In the genomic region with DNA sequence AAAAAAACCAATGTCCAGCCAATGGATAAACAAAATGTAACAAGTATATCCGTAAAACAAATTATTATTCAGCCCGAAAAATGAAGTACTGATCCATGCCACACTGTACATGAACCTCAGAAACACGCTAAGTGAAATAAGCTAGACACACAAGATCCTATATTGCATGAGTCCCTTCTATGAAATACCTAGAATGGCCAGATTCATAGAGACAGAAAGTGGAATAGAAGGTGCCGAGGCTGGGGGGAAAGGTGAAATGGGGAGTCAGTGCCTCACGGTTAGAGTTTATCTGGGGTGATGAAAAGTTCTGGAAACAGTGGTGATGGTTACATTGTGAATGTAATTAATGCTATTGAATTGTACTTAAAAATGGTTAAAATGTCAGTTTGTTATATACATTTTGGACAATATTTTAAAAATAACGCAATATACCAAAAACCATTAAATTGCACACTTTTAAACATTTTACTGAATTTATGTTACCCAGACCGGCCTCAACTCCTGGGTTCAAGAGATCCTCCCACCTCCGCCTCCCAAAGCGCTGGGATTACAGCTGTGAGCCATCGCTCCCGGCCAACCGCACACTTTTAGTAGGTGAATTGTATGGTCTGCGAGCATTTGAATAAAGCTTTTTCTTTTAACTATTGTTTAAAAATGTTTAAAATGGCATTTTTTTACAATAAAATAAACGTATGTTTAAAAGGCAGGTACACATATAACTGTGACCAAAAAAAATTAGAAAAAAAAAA, we compare ENCODE assay signal across 8 cellular contexts. TPM values are rescaled to one million over a fixed set of nuclear protein-coding genes. Genes with fewer than 3 reads are reported as not detected.
DNase-seq lines count a peak whose midpoint lies in the region; ATAC-seq and TF ChIP-seq lines count a peak whose summit lies in the region.

No MANE protein-coding gene starts in this region.

- H3K4me3 ChIP-seq in HCT116 (replicated peaks in 1 of 2; ENCODE audit: low read depth in 1 of 2, low read length in 2 of 2) (peak overlapping the region; percentile 80 to 83), iPS-18a (ENCODE audit: low read length) (peak overlapping the region; percentile 99)

- H3K27ac ChIP-seq in C4-2B (peak overlapping the region; percentile 93), HCT116 (ENCODE audit: low read depth, low read length) (peak overlapping the region; percentile 91; the same call in 1 of the 2 replicates), iPS-18a (ENCODE audit: low read length) (no peak overlapping the region)

- POLR2A ChIA-PET in HCT116 (lab: Charles Lee), result interaction anchor here (1.1 kb wide), 1 partner anchor 184 kb away, joined by 6 read pairs; no protein-coding TSS in a partner anchor
- POLR2A ChIA-PET in activated CD8-positive, alpha-beta T cell treated with anti-CD3 and anti-CD28 coated beads for 36 hours (lab: Charles Lee), result interaction anchor here (0.7 to 1.5 kb wide), 3 partner anchors 21 to 184 kb away, joined by 3 to 4 read pairs (median 4); partner anchors contain the start of gene DYNLT2B

- H3K27me3 ChIP-seq in HCT116 (ENCODE audit: insufficient read depth, low read length) (no peaks in the 10 kb centered on the region), iPS-18a (ENCODE audit: control insufficient read depth, insufficient read depth, low read length) (no peaks in the 10 kb centered on the region)

- H2AFZ ChIP-seq in HCT116 (ENCODE audit: low read depth, low read length, poor library complexity, severe bottlenecking), result no peak overlapping the region

- H3K4me2 ChIP-seq in HCT116 (ENCODE audit: low read length), result peak overlapping the region; percentile 82

- CTCF ChIA-PET in HCT116 (lab: Charles Lee), result interaction anchor here (0.6 kb wide), 1 partner anchor 27 kb away, joined by 3 read pairs; no protein-coding TSS in a partner anchor
- CTCF ChIA-PET in activated CD8-positive, alpha-beta T cell treated with anti-CD3 and anti-CD28 coated beads for 36 hours (lab: Charles Lee), result interaction anchor here (0.7 to 1.4 kb wide), 4 partner anchors 12 to 27 kb away, joined by 3 to 7 read pairs (median 4); no protein-coding TSS in a partner anchor

- no peaks in the 10 kb centered on the region for H3K9me2 ChIP-seq in HCT116 (ENCODE audit: insufficient read depth)

- TF ChIP-seq CTCF in C4-2B (conservative IDR thresholded peaks at IDR 0.05) (no peak), HCT116 (IDR thresholded peaks at IDR 0.05 in 2 of 3, conservative IDR thresholded peaks at IDR 0.05 in 1 of 3; ENCODE audit: borderline replicate concordance in 1 of 3, insufficient read depth in 1 of 3, low read depth in 2 of 3, low read length in 2 of 3) (no peak)
- TF ChIP-seq CTCF in activated CD8-positive, alpha-beta T cell treated with anti-CD3 and anti-CD28 coated beads for 36 hours (IDR thresholded peaks at IDR 0.05), result no peak

- peaks cover 4 to 18% of the 10 kb centered on the region in 2 experiments; a peak in 3 of 4 replicates for H3K4me1 ChIP-seq in HCT116 (ENCODE audit: control insufficient read depth in 1 of 2, insufficient read depth in 2 of 2, low read length in 2 of 2)
- H3K4me1 ChIP-seq in iPS-18a (ENCODE audit: control insufficient read depth, low read depth, low read length), result peaks cover 7% of the 10 kb centered on the region

- intact Hi-C loops in HCT116 (cut with micrococcal nuclease), result loop anchor here (5.0 to 10.0 kb wide), 2 partner anchors 164 to 187 kb away; partner anchors contain the start of genes DYNLT2B and TM4SF19
- intact Hi-C loops in activated CD8-positive, alpha-beta T cell treated with anti-CD3 and anti-CD28 coated beads for 36 hours (cut with micrococcal nuclease), result no loop called here

- peak overlapping the region; percentile 100 for H3K4me3 Mint-ChIP-seq in activated CD8-positive, alpha-beta T cell treated with anti-CD3 and anti-CD28 coated beads for 36 hours
- H3K4me3 Mint-ChIP-seq in stimulated activated naive CD8-positive, alpha-beta T cell treated with anti-CD3 and anti-CD28 coated beads, Interleukin-15, amount 100 ng/mL, for 72 hours, result peak overlapping the region; percentile 83 to 90

- H3K36me3 ChIP-seq in HCT116 (ENCODE audit: control insufficient read depth in 1 of 2, insufficient read depth in 2 of 2, low read length in 2 of 2) (peaks cover 0 to 15% of the 10 kb centered on the region in 2 experiments; a peak in 1 of 4 replicates), iPS-18a (ENCODE audit: control insufficient read depth, low read depth, low read length) (no peaks in the 10 kb centered on the region)

- no peaks in the 10 kb centered on the region for H3K27me3 Mint-ChIP-seq in activated CD8-positive, alpha-beta T cell treated with anti-CD3 and anti-CD28 coated beads for 36 hours
- no peaks in the 10 kb centered on the region for H3K27me3 Mint-ChIP-seq in stimulated activated naive CD8-positive, alpha-beta T cell treated with anti-CD3 and anti-CD28 coated beads, Interleukin-15, amount 100 ng/mL, for 72 hours

- H3K9me3 Mint-ChIP-seq in activated CD8-positive, alpha-beta T cell treated with anti-CD3 and anti-CD28 coated beads for 36 hours, result peaks cover 5% of the 10 kb centered on the region
- H3K9me3 Mint-ChIP-seq in stimulated activated naive CD8-positive, alpha-beta T cell treated with anti-CD3 and anti-CD28 coated beads, Interleukin-15, amount 100 ng/mL, for 72 hours, result peaks cover 9 to 11% of the 10 kb centered on the region in 2 donors

- peaks cover 40% of the 10 kb centered on the region for H3K36me3 Mint-ChIP-seq in activated CD8-positive, alpha-beta T cell treated with anti-CD3 and anti-CD28 coated beads for 36 hours (ENCODE audit: low read depth)

- H3K9me3 ChIP-seq in HCT116 (ENCODE audit: control insufficient read depth in 1 of 2, insufficient read depth in 1 of 2, low read depth in 1 of 2, low read length in 2 of 2), result no peaks in the 10 kb centered on the region
- H3K9me3 ChIP-seq in iPS-18a (ENCODE audit: control insufficient read depth, low read depth, low read length), result no peaks in the 10 kb centered on the region

- TF ChIP-seq POLR2A in HCT116 (IDR thresholded peaks at IDR 0.05; ENCODE audit: borderline replicate concordance, extremely low read depth, insufficient read depth, insufficient read length), result no peak

- peaks cover 6% of the 10 kb centered on the region; the same call in 1 of the 2 replicates for H4K20me1 ChIP-seq in HCT116 (ENCODE audit: insufficient read depth)

- ATAC-seq in HCT116, result no peak
- no peak for ATAC-seq in activated CD8-positive, alpha-beta T cell treated with anti-CD3 and anti-CD28 coated beads for 36 hours
- ATAC-seq in stimulated activated naive CD8-positive, alpha-beta T cell treated with anti-CD3 and anti-CD28 coated beads, Interleukin-15, amount 100 ng/mL, for 72 hours, result no peak
- ATAC-seq in HG03135 (IDR thresholded peaks at IDR 0.05; ENCODE audit: unreplicated experiment), result no peak

- BruUV-seq in HCT116 (replicated peaks; lab: Mats Ljungman, UMichigan), result no TSS peak

- H3K79me2 ChIP-seq in HCT116 (ENCODE audit: insufficient read depth, low read length), result peaks cover 70% of the 10 kb centered on the region

- DNase-seq in HCT116 (ENCODE audit: low read depth, low spot score) (no peak), middle frontal gyrus (ENCODE audit: extremely low spot score, low spot score) (no peak), GM03348 (ENCODE audit: low spot score) (no peak)
- DNase-seq in activated CD8-positive, alpha-beta T cell treated with anti-CD3 and anti-CD28 coated beads for 36 hours, result peak; percentile 47
- peak in 1 of 2 donors; percentile 30 for DNase-seq in stimulated activated naive CD8-positive, alpha-beta T cell treated with anti-CD3 and anti-CD28 coated beads, Interleukin-15, amount 100 ng/mL, for 72 hours

- H3K4me1 Mint-ChIP-seq in activated CD8-positive, alpha-beta T cell treated with anti-CD3 and anti-CD28 coated beads for 36 hours (ENCODE audit: low read depth), result peaks cover 36% of the 10 kb centered on the region
- H3K4me1 Mint-ChIP-seq in stimulated activated naive CD8-positive, alpha-beta T cell treated with anti-CD3 and anti-CD28 coated beads, Interleukin-15, amount 100 ng/mL, for 72 hours, result peaks cover 38% of the 10 kb centered on the region

- H3K9ac ChIP-seq in HCT116 (ENCODE audit: low read length) (peak overlapping the region; percentile 99), iPS-18a (ENCODE audit: low read length) (peak overlapping the region; percentile 94)

- TF ChIP-seq RAD21 in HCT116 (IDR thresholded peaks at IDR 0.05; ENCODE audit: low read depth), result no peak

- RAD21 ChIA-PET in HCT116 (lab: Charles Lee; ENCODE audit: low non-redundant PET in 1 of 2, low total read pairs in 2 of 2, uncharacterized antibody in 2 of 2, unreplicated experiment in 2 of 2), result no interaction called here

- peak overlapping the region; percentile 100 for H3K27ac Mint-ChIP-seq in activated CD8-positive, alpha-beta T cell treated with anti-CD3 and anti-CD28 coated beads for 36 hours
- H3K27ac Mint-ChIP-seq in stimulated activated naive CD8-positive, alpha-beta T cell treated with anti-CD3 and anti-CD28 coated beads, Interleukin-15, amount 100 ng/mL, for 72 hours, result peak overlapping the region; percentile 2 to 98

TF ChIP-seq in HCT116, 20 proteins besides CTCF, POLR2A, EP300 and RAD21:
- no peak for TF ChIP-seq JUND (IDR thresholded peaks at IDR 0.05)
- TF ChIP-seq, protein P1, sequence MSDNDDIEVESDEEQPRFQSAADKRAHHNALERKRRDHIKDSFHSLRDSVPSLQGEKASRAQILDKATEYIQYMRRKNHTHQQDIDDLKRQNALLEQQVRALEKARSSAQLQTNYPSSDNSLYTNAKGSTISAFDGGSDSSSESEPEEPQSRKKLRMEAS (IDR thresholded peaks at IDR 0.05), result no peak

RNA-seq across cellular contexts. Expression of gene RNF168, which starts 2.1 kb away (rescaled TPM):
- 25.1 TPM for total RNA-seq in HCT116 (2021; ENCODE audit: unreplicated experiment)
- 8.0 and 8.8 TPM in 2 replicates for polyA plus RNA-seq in HCT116 (2012)
- 10 to 100 TPM; 20.9 to 21.2 TPM for total RNA-seq in activated CD8-positive, alpha-beta T cell treated with anti-CD3 and anti-CD28 coated beads for 36 hours

RNA-seq across cellular contexts. Expression of gene SMCO1, which starts 13.7 kb away (rescaled TPM):
- total RNA-seq in HCT116 (2021; ENCODE audit: unreplicated experiment), result not detected
- polyA plus RNA-seq in HCT116 (2012), result not detected in 2 replicates
- total RNA-seq in activated CD8-positive, alpha-beta T cell treated with anti-CD3 and anti-CD28 coated beads for 36 hours, result not detected
